ENCODE assay signal across 24 cellular contexts in genomic region chr9:23783509-23783908, GRCh38. TPM values are rescaled to one million over a fixed set of nuclear protein-coding genes. Genes with fewer than 3 reads are reported as not detected.
"Had no signal": no experiment of that assay in that cellular context is flagged by ENCODE, and none has a peak within 500 bp of the region (broad histone marks: within the 10 kb centered on the region; RNA-seq: fewer than 3 reads in every experiment).

No MANE protein-coding gene starts in this region.

- H3K27me3 ChIP-seq: hepatocyte, pancreas, suprapubic skin, thyroid gland, upper lobe of left lung, vagina had no signal

- H3K27ac ChIP-seq: hepatocyte, left ventricle myocardium inferior, lower lobe of right lung, pancreas, suprapubic skin, thyroid gland, upper lobe of left lung, vagina had no signal

- H3K4me3 ChIP-seq: hepatocyte, left ventricle myocardium inferior, lower lobe of right lung, pancreas, smooth muscle cell, suprapubic skin, thyroid gland, upper lobe of left lung, vagina had no signal

- H3K9me3 ChIP-seq: left ventricle myocardium inferior, lower lobe of right lung, pancreas, suprapubic skin, thyroid gland, upper lobe of left lung, vagina had no signal

- H3K27ac Mint-ChIP-seq: endodermal cell; memory B cell; natural killer cell treated with Interleukin-12 subunit alpha and Interleukin-12 subunit beta and Interleukin-15 and Interleukin-18, amount 100 ng/mL, for 72 hours; progenitor cell of endocrine pancreas had no signal

- ATAC-seq: left cardiac atrium; lower lobe of right lung; natural killer cell treated with Interleukin-12 subunit alpha and Interleukin-12 subunit beta and Interleukin-15 and Interleukin-18, amount 100 ng/mL, for 72 hours; pancreas; right cardiac atrium had no signal

- H3K4me3 Mint-ChIP-seq: endodermal cell; memory B cell; natural killer cell treated with Interleukin-12 subunit alpha and Interleukin-12 subunit beta and Interleukin-15 and Interleukin-18, amount 100 ng/mL, for 72 hours had no signal

- H3K27me3 Mint-ChIP-seq: memory B cell; natural killer cell treated with Interleukin-12 subunit alpha and Interleukin-12 subunit beta and Interleukin-15 and Interleukin-18, amount 100 ng/mL, for 72 hours; progenitor cell of endocrine pancreas had no signal

- H3K36me3 Mint-ChIP-seq: memory B cell; natural killer cell treated with Interleukin-12 subunit alpha and Interleukin-12 subunit beta and Interleukin-15 and Interleukin-18, amount 100 ng/mL, for 72 hours had no signal

- H3K36me3 ChIP-seq: left ventricle myocardium inferior, lower lobe of right lung, pancreas, suprapubic skin, thyroid gland, upper lobe of left lung, vagina had no signal

- H3K4me1 ChIP-seq: lower lobe of right lung, pancreas, thyroid gland, upper lobe of left lung, vagina had no signal

- DNase-seq: dermis blood vessel endothelial cell; endodermal cell; erythroblast; foreskin melanocyte; head of caudate nucleus; kidney; left cardiac atrium; left ventricle myocardium inferior; lower lobe of right lung; midbrain; occipital lobe; pancreas; right cardiac atrium; stimulated activated CD4-positive, alpha-beta T cell treated with anti-CD3 and anti-CD28 coated beads, Interleukin-2, amount 100 ng/mL, for 48 hours; stimulated activated naive CD4-positive, alpha-beta T cell treated with Interleukin-2 at 50 U/mL for 16 hours; thyroid gland had no signal

- H3K4me1 Mint-ChIP-seq: memory B cell had no signal

- H3K9me3 Mint-ChIP-seq: endodermal cell had no signal

RNA-seq across cellular contexts. Expression of gene ELAVL2, which starts 42.5 kb away (rescaled TPM):
- total RNA-seq: left cardiac atrium; lower lobe of right lung; natural killer cell treated with Interleukin-12 subunit alpha and Interleukin-12 subunit beta and Interleukin-15 and Interleukin-18, amount 100 ng/mL, for 72 hours had no signal
- polyA plus RNA-seq: hepatocyte, smooth muscle cell had no signal
